In the genomic region with DNA sequence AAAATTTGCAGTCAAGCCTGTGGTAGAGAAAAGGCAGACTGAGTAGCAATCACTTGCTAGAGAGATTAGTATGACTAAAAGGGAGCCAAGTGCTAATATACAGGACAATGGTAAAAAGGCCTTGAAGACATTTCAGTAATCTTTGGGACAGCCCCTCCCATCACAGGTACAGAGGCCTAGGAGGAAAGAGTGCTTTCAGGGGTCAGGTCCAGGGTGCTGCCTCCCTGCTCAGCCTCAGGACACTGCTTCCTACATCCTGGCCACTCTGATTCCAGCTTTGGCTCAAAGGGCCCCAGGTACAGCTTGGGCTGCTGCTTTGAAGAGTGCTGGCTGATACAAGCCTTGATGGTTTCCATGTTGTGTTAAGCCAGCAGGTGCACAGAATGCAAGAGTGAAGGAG, we compare ENCODE assay signal across 22 cellular contexts.
"Had no signal": no experiment of that assay in that cellular context is flagged by ENCODE, and none has a peak within 500 bp of the region (broad histone marks: within the 10 kb centered on the region; RNA-seq: fewer than 3 reads in every experiment).

No MANE protein-coding gene starts in this region.

- H3K4me1 Mint-ChIP-seq: activated naive CD8-positive, alpha-beta T cell treated with anti-CD3 and anti-CD28 coated beads for 36 hours; mesothelial cell of epicardium; naive thymus-derived CD8-positive, alpha-beta T cell had no signal

- H3K4me3 Mint-ChIP-seq: activated naive CD8-positive, alpha-beta T cell treated with anti-CD3 and anti-CD28 coated beads for 36 hours; activated T-cell treated with anti-CD3 and anti-CD28 coated beads, Interleukin-2, amount 50 U/mL, for 4 hours; mesothelial cell of epicardium; naive thymus-derived CD8-positive, alpha-beta T cell had no signal

- H3K9me3 Mint-ChIP-seq: activated T-cell treated with anti-CD3 and anti-CD28 coated beads, Interleukin-2, amount 50 U/mL, for 4 hours; mesothelial cell of epicardium had no signal

- H3K27me3 ChIP-seq: esophagus muscularis mucosa, gastrocnemius medialis, ovary, right atrium auricular region, spleen, thyroid gland had no signal

- H3K9me3 ChIP-seq: esophagus muscularis mucosa, gastrocnemius medialis, ovary, right atrium auricular region, thyroid gland had no signal

- H3K36me3 ChIP-seq: esophagus muscularis mucosa, gastrocnemius medialis, left ventricle myocardium inferior, ovary, right atrium auricular region, spleen, thyroid gland had no signal

- H3K36me3 Mint-ChIP-seq: activated naive CD8-positive, alpha-beta T cell treated with anti-CD3 and anti-CD28 coated beads for 36 hours; mesothelial cell of epicardium had no signal

- H3K4me1 ChIP-seq: esophagus muscularis mucosa, gastrocnemius medialis, left ventricle myocardium inferior, psoas muscle, right atrium auricular region, spleen, thyroid gland had no signal

- H3K27me3 Mint-ChIP-seq: activated naive CD8-positive, alpha-beta T cell treated with anti-CD3 and anti-CD28 coated beads for 36 hours; naive thymus-derived CD8-positive, alpha-beta T cell had no signal

- FAIRE-seq: bronchial epithelial cell had no signal

- H3K4me3 ChIP-seq: coronary artery, esophagus muscularis mucosa, gastrocnemius medialis, left ventricle myocardium inferior, ovary, psoas muscle, right atrium auricular region, spleen, thyroid gland had no signal

- H3K27ac Mint-ChIP-seq: activated naive CD8-positive, alpha-beta T cell treated with anti-CD3 and anti-CD28 coated beads for 36 hours; mesothelial cell of epicardium; naive thymus-derived CD8-positive, alpha-beta T cell had no signal

- DNase-seq: activated CD4-positive, alpha-beta T cell treated with anti-CD3 and anti-CD28 coated beads for 1 hour; activated CD4-positive, alpha-beta T cell treated with anti-CD3 and anti-CD28 coated beads, Interleukin-2, amount 50 U/mL, for 1 hour; activated CD8-positive, alpha-beta memory T cell treated with anti-CD3 and anti-CD28 coated beads, Interleukin-2, amount 50 U/mL, for 4 hours; activated naive CD4-positive, alpha-beta T cell treated with Interleukin-2 at 50 U/mL for 16 hours; activated naive CD8-positive, alpha-beta T cell treated with anti-CD3 and anti-CD28 coated beads for 36 hours; activated T-cell treated with anti-CD3 and anti-CD28 coated beads, Interleukin-2, amount 50 U/mL, for 4 hours; gastrocnemius medialis; hippocampal formation; left ventricle myocardium inferior; naive thymus-derived CD8-positive, alpha-beta T cell; ovary; spleen; stimulated activated CD4-positive, alpha-beta T cell treated with anti-CD3 and anti-CD28 coated beads, Interleukin-4, amount 100 ng/mL, for 4 hours; stimulated activated naive CD8-positive, alpha-beta T cell treated with anti-CD3 and anti-CD28 coated beads, Interleukin-15, Interleukin-2, amounts not matched to agents 100 U/mL and 50 U/mL, for 24 hours; thyroid gland had no signal

- ATAC-seq: activated T-cell treated with anti-CD3 and anti-CD28 coated beads, Interleukin-2, amount 50 U/mL, for 4 hours; gastrocnemius medialis; naive thymus-derived CD8-positive, alpha-beta T cell; psoas muscle; stimulated activated naive CD8-positive, alpha-beta T cell treated with anti-CD3 and anti-CD28 coated beads, Interleukin-15, Interleukin-2, amounts not matched to agents 100 U/mL and 50 U/mL, for 24 hours had no signal

- H3K27ac ChIP-seq: coronary artery, esophagus muscularis mucosa, gastrocnemius medialis, left ventricle myocardium inferior, ovary, psoas muscle, right atrium auricular region, spleen, thyroid gland, VCaP had no signal
